21 cellular contexts compared by ENCODE assay signal in genomic region chr12:80161612-80162011, GRCh38.
DNase-seq lines count a peak whose midpoint lies in the region; ATAC-seq and TF ChIP-seq lines count a peak whose summit lies in the region.
"Had no signal": no experiment of that assay in that cellular context is flagged by ENCODE, and none has a peak within 500 bp of the region (broad histone marks: within the 10 kb centered on the region; RNA-seq: fewer than 3 reads in every experiment).

No MANE protein-coding gene starts in this region.

- no peaks in the 10 kb centered on the region for H3K27me3 ChIP-seq in PC-9 (ENCODE audit: insufficient read depth, low read depth)
- H3K27me3 ChIP-seq: BLaER1 had no signal

- H3K4me2 ChIP-seq in PC-9, result no peak overlapping the region
- H3K4me2 ChIP-seq: BLaER1 had no signal

- no peak for TF ChIP-seq CTCF in PC-9 (conservative IDR thresholded peaks at IDR 0.05)

- H3K4me3 ChIP-seq in PC-9, result no peak overlapping the region
- H3K4me3 ChIP-seq: BLaER1 had no signal

- peak; percentile 13 for ATAC-seq in GM18519 (IDR thresholded peaks at IDR 0.05; ENCODE audit: low FRiP score, unreplicated experiment)
- ATAC-seq: HCT116, HepG2, Panc1 had no signal

- H3K4me1 ChIP-seq in PC-9 (replicated peaks; ENCODE audit: insufficient read depth), result no peaks in the 10 kb centered on the region
- H3K4me1 ChIP-seq: BLaER1 had no signal

- no peaks in the 10 kb centered on the region for H3F3A ChIP-seq in PC-9 (ENCODE audit: insufficient read depth, low read depth)

- CTCF ChIA-PET in PC-9 (lab: Charles Lee), result no interaction called here

- H3K9me2 ChIP-seq in PC-9 (ENCODE audit: insufficient read depth), result no peaks in the 10 kb centered on the region

- POLR2A ChIA-PET in PC-9 (lab: Charles Lee; ENCODE audit: unreplicated experiment), result no interaction called here

- H4K20me1 ChIP-seq in PC-9 (ENCODE audit: insufficient read depth), result no peaks in the 10 kb centered on the region
- H4K20me1 ChIP-seq: BLaER1 had no signal

- BruUV-seq in PC-9 (replicated peaks; lab: Mats Ljungman, UMichigan), result no TSS peak

- peaks cover 6% of the 10 kb centered on the region; the same call in 1 of the 2 replicates for H3K9me3 ChIP-seq in PC-9 (ENCODE audit: insufficient read depth, low read depth)
- H3K9me3 ChIP-seq: BLaER1 had no signal

- no peaks in the 10 kb centered on the region for H3K79me2 ChIP-seq in PC-9 (ENCODE audit: low read depth)

- H3K36me3 ChIP-seq in PC-9 (ENCODE audit: low read depth), result no peaks in the 10 kb centered on the region
- H3K36me3 ChIP-seq: BLaER1 had no signal

- H2AFZ ChIP-seq in PC-9, result 0 out of 2 replicates have a peak overlapping the region, but pooled peaks have one; percentile 53

- intact Hi-C loops in PC-9 (cut with micrococcal nuclease; ENCODE audit: unreplicated experiment), result no loop called here

- no peak overlapping the region for H3K27ac ChIP-seq in PC-9
- H3K27ac ChIP-seq: BLaER1, RWPE1 had no signal

- DNase-seq in PC-9, result no peak
- DNase-seq in fibroblast of gingiva (ENCODE audit: low read depth), result peak; percentile 73
- peak; percentile 23 for DNase-seq in inferior parietal cortex (ENCODE audit: extremely low spot score)
- no peak for DNase-seq in GOT3 (lab: John Stamatoyannopoulos, UW)
- no peak for DNase-seq in stimulated activated CD4-positive, alpha-beta T cell treated with anti-CD3 and anti-CD28 coated beads, Interleukin-4, amount 100 ng/mL, for 1 hour
- DNase-seq in GDM1 (lab: John Stamatoyannopoulos, UW), result no peak
- DNase-seq: CD4-positive, CD25-positive, alpha-beta regulatory T cell; DMS153; DND-41; Kasumi-1; NCI-H1105 treated with DMSO at 0.1 percent for 48 hours; NCI-H2029; NCI-H446 treated with DMSO at 0.1 percent for 48 hours; NCI-H526 treated with DMSO at 0.1 percent for 48 hours; SHP77 had no signal

Comparison
In these comparisons a context has a peak if more than half of its experiments do, and no peak if none do; other contexts are left out.
1. DNase-seq: peak in fibroblast of gingiva (single experiment) and inferior parietal cortex (single experiment); none in PC-9 (0 of 2), GOT3 (single experiment), stimulated activated CD4-positive, alpha-beta T cell treated with anti-CD3 and anti-CD28 coated beads, Interleukin-4, amount 100 ng/mL, for 1 hour (single experiment) and GDM1 (single experiment).